ENCODE assay signal across 7 cellular contexts in genomic region chr21:32613436-32614043, GRCh38. TPM values are rescaled to one million over a fixed set of nuclear protein-coding genes. Genes with fewer than 3 reads are reported as not detected.
DNase-seq lines count a peak whose midpoint lies in the region; ATAC-seq and TF ChIP-seq lines count a peak whose summit lies in the region.

No MANE protein-coding gene starts in this region.

- no peaks in the 10 kb centered on the region for H4K20me1 ChIP-seq in HCT116 (ENCODE audit: insufficient read depth)
- H4K20me1 ChIP-seq in smooth muscle cell (ENCODE audit: low read depth), result no peaks in the 10 kb centered on the region

- peak overlapping the region; percentile 89 for H3K9ac ChIP-seq in HCT116 (ENCODE audit: low read length)
- H3K9ac ChIP-seq in smooth muscle cell (ENCODE audit: low read depth), result peak overlapping the region; percentile 94

- no peak overlapping the region; the same call in 1 of the 2 replicates for H3K27ac Mint-ChIP-seq in WTC11

- no peaks in the 10 kb centered on the region for H3K9me3 Mint-ChIP-seq in WTC11

- H3K4me2 ChIP-seq in HCT116 (ENCODE audit: low read length), result peak overlapping the region; percentile 92
- H3K4me2 ChIP-seq in smooth muscle cell, result peak overlapping the region; percentile 98

- H2AFZ ChIP-seq in HCT116 (ENCODE audit: low read depth, low read length, poor library complexity, severe bottlenecking), result no peak overlapping the region
- peak overlapping the region; percentile 87 for H2AFZ ChIP-seq in smooth muscle cell (ENCODE audit: low read depth)

- H3K79me2 ChIP-seq in HCT116 (ENCODE audit: insufficient read depth, low read length) (peaks cover 31% of the 10 kb centered on the region), smooth muscle cell (ENCODE audit: low read depth) (peaks cover 11% of the 10 kb centered on the region)

- POLR2A ChIA-PET in HCT116 (lab: Charles Lee) (interaction anchor here (1.5 kb wide), 1 partner anchor 12 kb away, joined by 3 read pairs; no protein-coding TSS in a partner anchor), WTC11 (lab: Charles Lee) (interaction anchor here (1.9 kb wide), 1 partner anchor 115 kb away, joined by 7 read pairs; the partner anchor contains the start of gene SYNJ1)

- ATAC-seq in HCT116, result no peak
- ATAC-seq in WTC11, result no peak
- ATAC-seq in right cardiac atrium, result no peak
- ATAC-seq in HG03457 (IDR thresholded peaks at IDR 0.05; ENCODE audit: unreplicated experiment), result no peak
- no peak for ATAC-seq in HG03354 (IDR thresholded peaks at IDR 0.05; ENCODE audit: poor library complexity, severe bottlenecking, unreplicated experiment)

- TF ChIP-seq RAD21 in HCT116 (IDR thresholded peaks at IDR 0.05; ENCODE audit: low read depth), result no peak

- peaks cover 5 to 10% of the 10 kb centered on the region in 2 experiments; a peak in 3 of 4 replicates for H3K36me3 ChIP-seq in HCT116 (ENCODE audit: control insufficient read depth in 1 of 2, insufficient read depth in 2 of 2, low read length in 2 of 2)
- H3K36me3 ChIP-seq in smooth muscle cell (ENCODE audit: low read depth), result no peaks in the 10 kb centered on the region

- BruUV-seq in HCT116 (replicated peaks; lab: Mats Ljungman, UMichigan), result no TSS peak

- H3K27me3 Mint-ChIP-seq in WTC11 (ENCODE audit: low read depth), result peaks cover 7% of the 10 kb centered on the region

- H3K27me3 ChIP-seq in HCT116 (ENCODE audit: insufficient read depth, low read length) (no peaks in the 10 kb centered on the region), right cardiac atrium (ENCODE audit: control insufficient read depth, insufficient read depth) (no peaks in the 10 kb centered on the region), smooth muscle cell (ENCODE audit: low read depth) (peaks cover 4% of the 10 kb centered on the region)

- no peaks in the 10 kb centered on the region for H3K9me2 ChIP-seq in HCT116 (ENCODE audit: insufficient read depth)

- H3K9me3 ChIP-seq in HCT116 (ENCODE audit: control insufficient read depth in 1 of 2, insufficient read depth in 1 of 2, low read depth in 1 of 2, low read length in 2 of 2), result no peaks in the 10 kb centered on the region
- no peaks in the 10 kb centered on the region for H3K9me3 ChIP-seq in right cardiac atrium (ENCODE audit: control insufficient read depth, low read length)
- no peaks in the 10 kb centered on the region for H3K9me3 ChIP-seq in smooth muscle cell (replicated peaks; ENCODE audit: low read depth)

- H3K4me1 ChIP-seq in HCT116 (ENCODE audit: control insufficient read depth in 1 of 2, insufficient read depth in 2 of 2, low read length in 2 of 2) (peaks cover 6 to 12% of the 10 kb centered on the region in 2 experiments), right cardiac atrium (ENCODE audit: control insufficient read depth, insufficient read depth, low read length) (peaks cover 2% of the 10 kb centered on the region), smooth muscle cell (ENCODE audit: low read depth) (peaks cover 6% of the 10 kb centered on the region)

- peak overlapping the region; percentile 97; the same call in 1 of the 2 replicates for H3K27ac ChIP-seq in HCT116 (ENCODE audit: low read depth, low read length)
- H3K27ac ChIP-seq in right cardiac atrium (ENCODE audit: low read length), result peak overlapping the region; percentile 88
- H3K27ac ChIP-seq in smooth muscle cell (ENCODE audit: low read depth), result peak overlapping the region; percentile 96

- CTCF ChIA-PET in HCT116 (lab: Charles Lee) (interaction anchor here (2.5 kb wide), 1 partner anchor 12 kb away, joined by 17 read pairs; no protein-coding TSS in a partner anchor), WTC11 (lab: Charles Lee) (interaction anchor here (1.0 to 5.7 kb wide), 4 partner anchors 9 to 211 kb away, joined by 4 to 31 read pairs (median 8); partner anchors contain the start of gene SYNJ1)

- WGBS in right cardiac atrium, result 62% methylated on average over 16 of the region's 16 CpGs
- WGBS in smooth muscle cell (ENCODE audit: low lambda C conversion rate), result 88% methylated on average over 16 of the region's 16 CpGs

- DNase-seq in HCT116 (ENCODE audit: low read depth, low spot score), result no peak
- DNase-seq in WTC11 (ENCODE audit: low spot score), result no peak
- no peak for DNase-seq in right cardiac atrium
- DNase-seq in smooth muscle cell (lab: John Stamatoyannopoulos, UW; ENCODE audit: unreplicated experiment), result no peak
- no peak for DNase-seq in activated CD4-positive, CD25-positive, alpha-beta regulatory T cell (lab: John Stamatoyannopoulos, UW)

- H3K4me3 ChIP-seq in HCT116 (replicated peaks in 1 of 2; ENCODE audit: low read depth in 1 of 2, low read length in 2 of 2) (peak overlapping the region; percentile 95 to 98), right cardiac atrium (ENCODE audit: low read length) (peak overlapping the region; percentile 59), smooth muscle cell (peak overlapping the region; percentile 95)

- RAD21 ChIA-PET in HCT116 (lab: Charles Lee; ENCODE audit: low non-redundant PET in 1 of 2, low total read pairs in 2 of 2, uncharacterized antibody in 2 of 2, unreplicated experiment in 2 of 2), result no interaction called here

- peak overlapping the region; percentile 95 for H3K4me3 Mint-ChIP-seq in WTC11

- peaks cover 14% of the 10 kb centered on the region for H3K4me1 Mint-ChIP-seq in WTC11

- no peak for TF ChIP-seq CTCF in HCT116 (IDR thresholded peaks at IDR 0.05 in 2 of 3, conservative IDR thresholded peaks at IDR 0.05 in 1 of 3; ENCODE audit: borderline replicate concordance in 1 of 3, insufficient read depth in 1 of 3, low read depth in 2 of 3, low read length in 2 of 3)
- TF ChIP-seq CTCF in WTC11 (IDR thresholded peaks at IDR 0.05), result no peak
- TF ChIP-seq CTCF in smooth muscle cell (IDR thresholded peaks at IDR 0.05; ENCODE audit: borderline replicate concordance, insufficient read depth, poor library complexity, severe bottlenecking), result no peak

- intact Hi-C loops in HCT116 (cut with micrococcal nuclease) (no loop called here), right cardiac atrium (cut with DNase I) (no loop called here)

- no peak for TF ChIP-seq POLR2A in HCT116 (IDR thresholded peaks at IDR 0.05; ENCODE audit: borderline replicate concordance, extremely low read depth, insufficient read depth, insufficient read length)

- no peaks in the 10 kb centered on the region for H3F3A ChIP-seq in smooth muscle cell (ENCODE audit: low read depth)

- peaks cover 11% of the 10 kb centered on the region for H3K36me3 Mint-ChIP-seq in WTC11

TF ChIP-seq in HCT116, 20 proteins besides CTCF, POLR2A, EP300 and RAD21:
- TF ChIP-seq CEBPB (IDR thresholded peaks at IDR 0.05; ENCODE audit: low read depth), result no peak
- TF ChIP-seq SIN3A (IDR thresholded peaks at IDR 0.05; ENCODE audit: low read depth), result no peak
- no peak for TF ChIP-seq TCF7L2 (IDR thresholded peaks at IDR 0.05; ENCODE audit: borderline replicate concordance, extremely low read depth, insufficient read depth, insufficient read length)
- no peak for TF ChIP-seq SRF (IDR thresholded peaks at IDR 0.05; ENCODE audit: low read depth)
- TF ChIP-seq MAX (IDR thresholded peaks at IDR 0.05), result no peak
- no peak for TF ChIP-seq ELF1 (IDR thresholded peaks at IDR 0.05; ENCODE audit: borderline replicate concordance, low read depth)
- no peak for TF ChIP-seq EZH2 (IDR thresholded peaks at IDR 0.05)
- TF ChIP-seq JUND (IDR thresholded peaks at IDR 0.05), result no peak

TF ChIP-seq in WTC11, 78 proteins besides CTCF, POLR2A, EP300 and RAD21 (continues in another document):
- TF ChIP-seq ZMAT4 (CRISPR knock-in tag; IDR thresholded peaks at IDR 0.05) (no peak), ZSCAN18 (CRISPR knock-in tag; IDR thresholded peaks at IDR 0.05) (no peak), IRF2 (CRISPR knock-in tag; IDR thresholded peaks at IDR 0.05; ENCODE audit: borderline replicate concordance, low read depth) (no peak), TEAD4 (CRISPR knock-in tag; IDR thresholded peaks at IDR 0.05) (no peak), RELA (CRISPR knock-in tag; IDR thresholded peaks at IDR 0.05; ENCODE audit: borderline replicate concordance) (no peak), MLX (CRISPR knock-in tag; IDR thresholded peaks at IDR 0.05) (no peak)

RNA-seq across cellular contexts. Expression of gene CFAP298, which starts 1.4 kb away (rescaled TPM):
- total RNA-seq in HCT116 (2021; ENCODE audit: unreplicated experiment) (58.2 TPM), WTC11 (2021) (80.3 to 98.1 TPM (median 85.1 TPM) in 3 replicates), right cardiac atrium (10 to 100 TPM; 21.5 to 23.6 (median 22.0) TPM), smooth muscle cell (23.3 and 26.8 TPM in 2 replicates)
- polyA plus RNA-seq in HCT116 (2012), result 38.9 and 41.3 TPM in 2 replicates
- polyA plus RNA-seq in right cardiac atrium (29.8 TPM), smooth muscle cell (41.9 and 49.1 TPM in 2 replicates)

RNA-seq across cellular contexts. Expression of gene TCP10L, which starts 28.2 kb away (rescaled TPM):
- total RNA-seq in HCT116 (2021; ENCODE audit: unreplicated experiment), result 0.07 TPM
- polyA plus RNA-seq in HCT116 (2012), result 0.22 TPM in 1 of 2 replicates, not detected in the other
- 1.2 to 1.6 TPM (median 1.4 TPM) in 3 replicates for total RNA-seq in WTC11 (2021)
- 1 to 10 TPM; 1.4 to 3.4 (median 2.1) TPM for total RNA-seq in right cardiac atrium
- 1.9 TPM for polyA plus RNA-seq in right cardiac atrium
- 0.58 TPM in 1 of 2 replicates, not detected in the other for total RNA-seq in smooth muscle cell
- polyA plus RNA-seq in smooth muscle cell, result 0.96 and 1.9 TPM in 2 replicates
